22 cellular contexts compared by ENCODE assay signal in genomic region chrX:148270499-148270898, GRCh38.
DNase-seq lines count a peak whose midpoint lies in the region; ATAC-seq and TF ChIP-seq lines count a peak whose summit lies in the region.
"Had no signal": no experiment of that assay in that cellular context is flagged by ENCODE, and none has a peak within 500 bp of the region (broad histone marks: within the 10 kb centered on the region; RNA-seq: fewer than 3 reads in every experiment).

No MANE protein-coding gene starts in this region.

- H3K9ac ChIP-seq in Loucy (ENCODE audit: low read depth, low read length, poor library complexity, severe bottlenecking), result peak overlapping the region; percentile 27

- H3K4me1 ChIP-seq in Loucy (ENCODE audit: insufficient read depth, low read length, poor library complexity, severe bottlenecking) (peaks cover 48% of the 10 kb centered on the region), HAP-1 (no peaks in the 10 kb centered on the region)
- H3K4me1 ChIP-seq: right lobe of liver had no signal

- H3K27me3 ChIP-seq in CD4-positive, alpha-beta T cell (ENCODE audit: control insufficient read depth, insufficient read depth, low read length), result no peaks in the 10 kb centered on the region
- H3K27me3 ChIP-seq in Loucy (ENCODE audit: insufficient read depth, low read length, poor library complexity, severe bottlenecking), result no peaks in the 10 kb centered on the region
- peaks cover 2% of the 10 kb centered on the region; the same call in 1 of the 2 replicates for H3K27me3 ChIP-seq in HAP-1 (ENCODE audit: low read depth)
- H3K27me3 ChIP-seq: right lobe of liver had no signal

- ATAC-seq in CD4-positive, alpha-beta T cell (ENCODE audit: poor library complexity), result peak; percentile 43
- peak; percentile 93 to 95 for ATAC-seq in naive thymus-derived CD8-positive, alpha-beta T cell
- ATAC-seq in HG03457 (IDR thresholded peaks at IDR 0.05; ENCODE audit: unreplicated experiment), result no peak
- ATAC-seq: GM23338, Panc1, right lobe of liver had no signal

- H3K4me3 ChIP-seq in Loucy (ENCODE audit: low read length, poor library complexity, severe bottlenecking) (peak overlapping the region; percentile 18), HAP-1 (no peak overlapping the region)
- H3K4me3 ChIP-seq: GM23338, right lobe of liver had no signal

- no peaks in the 10 kb centered on the region for H3K9me2 ChIP-seq in Loucy (replicated peaks; ENCODE audit: low read depth, low read length)

- intact Hi-C loops in CD4-positive, alpha-beta T cell (cut with DNase I, micrococcal nuclease), result no loop called here

- no peak for DNase-seq in CD4-positive, alpha-beta T cell
- DNase-seq in activated naive CD8-positive, alpha-beta T cell treated with anti-CD3 and anti-CD28 coated beads for 36 hours, result no peak
- peak in 2 of 10 donors; percentile 31 to 39 for DNase-seq in naive thymus-derived CD8-positive, alpha-beta T cell
- no peak for DNase-seq in HAP-1 (ENCODE audit: low spot score in 2 of 2)
- no peak for DNase-seq in HT-29 (ENCODE audit: low spot score)
- DNase-seq: activated CD4-positive, alpha-beta T cell treated with anti-CD3 and anti-CD28 coated beads, Interleukin-2, amount 50 U/mL, for 48 hours; activated naive CD4-positive, alpha-beta T cell treated with anti-CD3 and anti-CD28 coated beads for 36 hours; erythroblast; foreskin fibroblast; Karpas-422; NCI-H1092; NCI-H2029 treated with DMSO at 0.1 percent for 48 hours; NCI-H446; NK-92 treated with Interleukin-12 subunit alpha and Interleukin-12 subunit beta, amount 100 ng/mL, for 24 hours; right lobe of liver; SIG-M5; stimulated activated CD8-positive, alpha-beta memory T cell treated with anti-CD3 and anti-CD28 coated beads, Interleukin-4, amount 100 ng/mL, for 48 hours had no signal

- no peaks in the 10 kb centered on the region for H3K36me3 ChIP-seq in Loucy (ENCODE audit: insufficient read depth, low read length)
- H3K36me3 ChIP-seq in HAP-1 (replicated peaks), result no peaks in the 10 kb centered on the region
- H3K36me3 ChIP-seq: right lobe of liver had no signal

- no peaks in the 10 kb centered on the region for H3K27me3 Mint-ChIP-seq in CD4-positive, alpha-beta T cell
- no peaks in the 10 kb centered on the region for H3K27me3 Mint-ChIP-seq in activated naive CD8-positive, alpha-beta T cell treated with anti-CD3 and anti-CD28 coated beads for 36 hours
- no peaks in the 10 kb centered on the region for H3K27me3 Mint-ChIP-seq in naive thymus-derived CD8-positive, alpha-beta T cell
- H3K27me3 Mint-ChIP-seq: CD8-positive, alpha-beta memory T cell had no signal

- peak overlapping the region; percentile 47 for H3K4me2 ChIP-seq in Loucy (ENCODE audit: low read depth, low read length, poor library complexity, severe bottlenecking)
- H3K4me2 ChIP-seq: GM23338 had no signal

- H3K36me3 Mint-ChIP-seq in CD4-positive, alpha-beta T cell (ENCODE audit: low read depth), result no peaks in the 10 kb centered on the region
- peaks cover 9% of the 10 kb centered on the region for H3K36me3 Mint-ChIP-seq in activated naive CD8-positive, alpha-beta T cell treated with anti-CD3 and anti-CD28 coated beads for 36 hours
- H3K36me3 Mint-ChIP-seq in naive thymus-derived CD8-positive, alpha-beta T cell, result no peaks in the 10 kb centered on the region
- H3K36me3 Mint-ChIP-seq: CD8-positive, alpha-beta memory T cell had no signal

- TF ChIP-seq CTCF in CD4-positive, alpha-beta T cell (IDR thresholded peaks at IDR 0.05), result no peak
- TF ChIP-seq CTCF in Loucy (conservative IDR thresholded peaks at IDR 0.05; ENCODE audit: low read length), result no peak

- CTCF ChIA-PET in CD4-positive, alpha-beta T cell (lab: Charles Lee), result no interaction called here

- no peaks in the 10 kb centered on the region for H3K79me2 ChIP-seq in Loucy (ENCODE audit: insufficient read depth, low read length)

- H3K4me1 Mint-ChIP-seq in CD4-positive, alpha-beta T cell (ENCODE audit: low read depth), result peaks cover 27% of the 10 kb centered on the region
- H3K4me1 Mint-ChIP-seq in activated naive CD8-positive, alpha-beta T cell treated with anti-CD3 and anti-CD28 coated beads for 36 hours, result peaks cover 32% of the 10 kb centered on the region
- peaks cover 1 to 28% (median 19%) of the 10 kb centered on the region in 4 donors for H3K4me1 Mint-ChIP-seq in naive thymus-derived CD8-positive, alpha-beta T cell
- H3K4me1 Mint-ChIP-seq: GM23338 had no signal

- no peaks in the 10 kb centered on the region for H4K20me1 ChIP-seq in Loucy (ENCODE audit: insufficient read depth, low read length, poor library complexity, severe bottlenecking)

- no peak overlapping the region for H3K4me3 Mint-ChIP-seq in CD4-positive, alpha-beta T cell
- no peak overlapping the region for H3K4me3 Mint-ChIP-seq in activated naive CD8-positive, alpha-beta T cell treated with anti-CD3 and anti-CD28 coated beads for 36 hours
- peak overlapping the region in 4 of 10 donors; percentile 10 to 33 (median 16) for H3K4me3 Mint-ChIP-seq in naive thymus-derived CD8-positive, alpha-beta T cell
- H3K4me3 Mint-ChIP-seq: activated naive CD4-positive, alpha-beta T cell treated with anti-CD3 and anti-CD28 coated beads for 36 hours; CD8-positive, alpha-beta memory T cell; GM23338 had no signal

- no peak overlapping the region for H3K27ac Mint-ChIP-seq in CD4-positive, alpha-beta T cell
- H3K27ac Mint-ChIP-seq in activated naive CD8-positive, alpha-beta T cell treated with anti-CD3 and anti-CD28 coated beads for 36 hours, result peak overlapping the region; percentile 60
- peak overlapping the region in 4 of 10 donors; percentile 11 to 82 (median 40) for H3K27ac Mint-ChIP-seq in naive thymus-derived CD8-positive, alpha-beta T cell
- H3K27ac Mint-ChIP-seq: activated naive CD4-positive, alpha-beta T cell treated with anti-CD3 and anti-CD28 coated beads for 36 hours; GM23338 had no signal

- in situ Hi-C loops in HAP-1 (cut with MboI; ENCODE audit: low sequenced_read_pairs), result no loop called here

- no peaks in the 10 kb centered on the region for H3K9me3 ChIP-seq in CD4-positive, alpha-beta T cell (ENCODE audit: control insufficient read depth, low read length)
- H3K9me3 ChIP-seq in Loucy (ENCODE audit: insufficient read depth, low read depth, low read length), result no peaks in the 10 kb centered on the region
- no peaks in the 10 kb centered on the region for H3K9me3 ChIP-seq in HAP-1
- H3K9me3 ChIP-seq: right lobe of liver had no signal

- POLR2A ChIA-PET in CD4-positive, alpha-beta T cell (lab: Charles Lee), result no interaction called here
- POLR2A ChIA-PET in naive thymus-derived CD8-positive, alpha-beta T cell (lab: Charles Lee), result interaction anchor here (0.6 to 1.1 kb wide), 2 partner anchors 11 to 181 kb away, joined by 3 to 4 read pairs; no protein-coding TSS in a partner anchor

- H3K27ac ChIP-seq in CD4-positive, alpha-beta T cell (ENCODE audit: low read depth, low read length), result no peak overlapping the region
- H3K27ac ChIP-seq: right lobe of liver had no signal

- H3K9me3 Mint-ChIP-seq in CD4-positive, alpha-beta T cell, result no peaks in the 10 kb centered on the region
- H3K9me3 Mint-ChIP-seq in activated naive CD8-positive, alpha-beta T cell treated with anti-CD3 and anti-CD28 coated beads for 36 hours, result peaks cover 4% of the 10 kb centered on the region
- no peaks in the 10 kb centered on the region for H3K9me3 Mint-ChIP-seq in naive thymus-derived CD8-positive, alpha-beta T cell
- H3K9me3 Mint-ChIP-seq: activated naive CD4-positive, alpha-beta T cell treated with anti-CD3 and anti-CD28 coated beads for 36 hours; CD8-positive, alpha-beta memory T cell; GM23338 had no signal

- peaks cover 3% of the 10 kb centered on the region; the same call in 1 of the 2 replicates for H3F3A ChIP-seq in Loucy (ENCODE audit: low read depth)

- H2AFZ ChIP-seq in Loucy (ENCODE audit: low read length), result no peak overlapping the region
- H2AFZ ChIP-seq: GM23338 had no signal
